In genomic region chr17:40598928-40599627, GRCh38 we compare ENCODE assay signal across 8 cellular contexts. TPM values are rescaled to one million over a fixed set of nuclear protein-coding genes. Genes with fewer than 3 reads are reported as not detected.
DNase-seq lines count a peak whose midpoint lies in the region; ATAC-seq and TF ChIP-seq lines count a peak whose summit lies in the region.

No MANE protein-coding gene starts in this region.

- peaks cover 3% of the 10 kb centered on the region for H3K9me3 Mint-ChIP-seq in endodermal cell

- H3K4me1 ChIP-seq in endodermal cell (ENCODE audit: control insufficient read depth, insufficient read depth, low read length) = no peaks in the 10 kb centered on the region

- no peak overlapping the region for H3K27ac ChIP-seq in endodermal cell (ENCODE audit: low read depth, low read length)

- H3K9ac ChIP-seq in endodermal cell (ENCODE audit: extremely low read depth, low read length, poor library complexity, severe bottlenecking) = no peak overlapping the region

- H3K27me3 ChIP-seq in endodermal cell (ENCODE audit: control insufficient read depth, insufficient read depth, low read length, poor library complexity, severe bottlenecking) = no peaks in the 10 kb centered on the region
- no peaks in the 10 kb centered on the region for H3K27me3 ChIP-seq in MG63

- peak; percentile 23 to 43 (median 30) for DNase-seq in activated CD4-positive, CD25-positive, alpha-beta regulatory T cell (lab: John Stamatoyannopoulos, UW)
- peak; percentile 41 for DNase-seq in endodermal cell
- DNase-seq in stimulated activated CD4-positive, alpha-beta T cell treated with anti-CD3 and anti-CD28 coated beads, Interleukin-1b, Interleukin-23, amount 100 ng/mL, for 48 hours = peak; percentile 74
- DNase-seq in MG63 = no peak
- no peak for DNase-seq in SW480 (ENCODE audit: low spot score)
- DNase-seq in NCI-H2171 treated with DMSO at 0.1 percent for 48 hours (lab: John Stamatoyannopoulos, UW) = no peak

- ATAC-seq in GM18873 (IDR thresholded peaks at IDR 0.05; ENCODE audit: low FRiP score, unreplicated experiment) (peak; percentile 63), HG03064 (IDR thresholded peaks at IDR 0.05; ENCODE audit: low read depth, unreplicated experiment) (peak; percentile 60)

- H3K9me3 ChIP-seq in endodermal cell (ENCODE audit: control insufficient read depth, low read length) (no peaks in the 10 kb centered on the region), MG63 (no peaks in the 10 kb centered on the region)

- H3K4me3 Mint-ChIP-seq in endodermal cell = no peak overlapping the region

- TF ChIP-seq CTCF in endodermal cell (conservative IDR thresholded peaks at IDR 0.05) = no peak

- H3K36me3 ChIP-seq in endodermal cell (ENCODE audit: control insufficient read depth, insufficient read depth, low read length) (no peaks in the 10 kb centered on the region), MG63 (no peaks in the 10 kb centered on the region)

- 88 to 91% methylated on average over 11 to 17 of the region's 17 CpGs for WGBS in endodermal cell (ENCODE audit: insufficient coverage in 1 of 2, insufficient read length in 1 of 2), 2 experiments

- H3K4me1 Mint-ChIP-seq in endodermal cell = peaks cover 12% of the 10 kb centered on the region

- H3K36me3 Mint-ChIP-seq in endodermal cell (ENCODE audit: low read depth) = no peaks in the 10 kb centered on the region

- H3K4me3 ChIP-seq in endodermal cell (ENCODE audit: low read length) = no peak overlapping the region
- no peak overlapping the region for H3K4me3 ChIP-seq in MG63

- no peak overlapping the region for H3K27ac Mint-ChIP-seq in endodermal cell

- H3K27me3 Mint-ChIP-seq in endodermal cell (ENCODE audit: insufficient read depth) = peaks cover 4% of the 10 kb centered on the region

RNA-seq across cellular contexts. Expression of gene CCR7, which starts 33.8 kb away (rescaled TPM):
- total RNA-seq in endodermal cell = under 1 TPM in 1 of 2 donors, not detected in 1; 0.53 TPM
- polyA plus RNA-seq in endodermal cell (2013, experiment 1 of 2) = 0.21 TPM
- not detected for polyA plus RNA-seq in endodermal cell (2013, experiment 2 of 2)
- not detected in 2 replicates for total RNA-seq in MG63 (2014; rRNA removed; shearing (Covaris generic); ENCODE audit: low replicate concordance)

RNA-seq across cellular contexts. Expression of gene SMARCE1, which starts 48.5 kb away (rescaled TPM):
- 100 to 1,000 TPM; 156 to 191 TPM for total RNA-seq in endodermal cell
- polyA plus RNA-seq in endodermal cell (2013, experiment 1 of 2) = 234 TPM
- polyA plus RNA-seq in endodermal cell (2013, experiment 2 of 2) = 224 TPM
- total RNA-seq in MG63 (2014; rRNA removed; shearing (Covaris generic); ENCODE audit: low replicate concordance) = 57.9 and 83.9 TPM in 2 replicates

Comparison
In these comparisons a context has a peak if more than half of its experiments do, and no peak if none do; other contexts are left out.
1. DNase-seq: peak in activated CD4-positive, CD25-positive, alpha-beta regulatory T cell (4 of 4), endodermal cell (single experiment) and stimulated activated CD4-positive, alpha-beta T cell treated with anti-CD3 and anti-CD28 coated beads, Interleukin-1b, Interleukin-23, amount 100 ng/mL, for 48 hours (single experiment); none in MG63 (single experiment), SW480 (single experiment) and NCI-H2171 treated with DMSO at 0.1 percent for 48 hours (single experiment).